Comparison of ENCODE assay signal across 20 cellular contexts in genomic region chr2:11807156-11808015, GRCh38.
DNase-seq lines count a peak whose midpoint lies in the region; ATAC-seq lines count a peak whose summit lies in the region.
"Had no signal": no experiment of that assay in that cellular context is flagged by ENCODE, and none has a peak within 500 bp of the region (broad histone marks: within the 10 kb centered on the region; RNA-seq: fewer than 3 reads in every experiment).

No MANE protein-coding gene starts in this region.

- ATAC-seq in GM18870 (IDR thresholded peaks at IDR 0.05; ENCODE audit: unreplicated experiment), result no peak
- ATAC-seq in HG03432 (IDR thresholded peaks at IDR 0.05; ENCODE audit: unreplicated experiment), result no peak
- ATAC-seq: body of pancreas, gastroesophageal sphincter, GM23338, left lobe of liver had no signal

- no peaks in the 10 kb centered on the region for H3K27me3 Mint-ChIP-seq in T-helper 2 cell treated with Interferon-gamma antibody and Interleukin-4, amounts not matched to agents 5 μg/mL and 100 μg/mL, for 36 hours (ENCODE audit: low read depth)
- H3K27me3 Mint-ChIP-seq: activated CD4-positive, alpha-beta T cell treated with anti-CD3 and anti-CD28 coated beads, Interleukin-2, amount 10 ng/mL, durations not matched to agents 24 days and 14 days; dendritic cell treated with granulocyte-macrophage colony-stimulating factor and Interleukin-4, amounts not matched to agents 40 ng/mL and 50 ng/mL, for 4 days had no signal

- no peaks in the 10 kb centered on the region for H3K9me3 Mint-ChIP-seq in T-helper 2 cell treated with Interferon-gamma antibody and Interleukin-4, amounts not matched to agents 5 μg/mL and 100 μg/mL, for 36 hours
- H3K9me3 Mint-ChIP-seq: activated CD4-positive, alpha-beta T cell treated with anti-CD3 and anti-CD28 coated beads, Interleukin-2, amount 10 ng/mL, durations not matched to agents 24 days and 14 days; dendritic cell treated with granulocyte-macrophage colony-stimulating factor and Interleukin-4, amounts not matched to agents 40 ng/mL and 50 ng/mL, for 4 days; GM23338 had no signal

- H3K4me3 Mint-ChIP-seq in T-helper 2 cell treated with Interferon-gamma antibody and Interleukin-4, amounts not matched to agents 5 μg/mL and 100 μg/mL, for 36 hours, result no peak overlapping the region
- H3K4me3 Mint-ChIP-seq: activated CD4-positive, alpha-beta T cell treated with anti-CD3 and anti-CD28 coated beads, Interleukin-2, amount 10 ng/mL, durations not matched to agents 24 days and 14 days; dendritic cell treated with granulocyte-macrophage colony-stimulating factor and Interleukin-4, amounts not matched to agents 40 ng/mL and 50 ng/mL, for 4 days; GM23338 had no signal

- no peaks in the 10 kb centered on the region for H3K4me1 Mint-ChIP-seq in T-helper 2 cell treated with Interferon-gamma antibody and Interleukin-4, amounts not matched to agents 5 μg/mL and 100 μg/mL, for 36 hours (ENCODE audit: low read depth)
- H3K4me1 Mint-ChIP-seq: GM23338 had no signal

- H3K27ac Mint-ChIP-seq in T-helper 2 cell treated with Interferon-gamma antibody and Interleukin-4, amounts not matched to agents 5 μg/mL and 100 μg/mL, for 36 hours, result no peak overlapping the region
- H3K27ac Mint-ChIP-seq: activated CD4-positive, alpha-beta T cell treated with anti-CD3 and anti-CD28 coated beads, Interleukin-2, amount 10 ng/mL, durations not matched to agents 24 days and 14 days; dendritic cell treated with granulocyte-macrophage colony-stimulating factor and Interleukin-4, amounts not matched to agents 40 ng/mL and 50 ng/mL, for 4 days; GM23338 had no signal

- peak; percentile 33 for DNase-seq in T-helper 2 cell treated with Interferon-gamma antibody and Interleukin-4, amounts not matched to agents 5 μg/mL and 100 μg/mL, for 36 hours (ENCODE audit: low spot score)
- no peak for DNase-seq in T-helper 2 cell
- peak; percentile 27 for DNase-seq in stimulated activated CD4-positive, alpha-beta T cell treated with anti-CD3 and anti-CD28 coated beads, Interleukin-1b, Interleukin-23, amount 100 ng/mL, for 48 hours
- no peak for DNase-seq in stimulated activated CD4-positive, alpha-beta T cell treated with anti-CD3 and anti-CD28 coated beads, Interleukin-4, amount 100 ng/mL, for 1 hour
- peak; percentile 68 for DNase-seq in mesenteric fat pad (ENCODE audit: low spot score)
- no peak for DNase-seq in RPMI8226
- DNase-seq: activated CD4-positive, alpha-beta T cell treated with anti-CD3 and anti-CD28 coated beads, Interleukin-2, amount 10 ng/mL, durations not matched to agents 24 days and 14 days; activated gamma-delta T cell treated with Interleukin-2 at 50 U/mL for 16 hours; body of pancreas; DMS 273 treated with DMSO at 0.1 percent for 48 hours; IMR-90; NCI-H1092; NCI-H524 treated with DMSO at 0.1 percent for 48 hours; T1000 had no signal

- H3K36me3 Mint-ChIP-seq in T-helper 2 cell treated with Interferon-gamma antibody and Interleukin-4, amounts not matched to agents 5 μg/mL and 100 μg/mL, for 36 hours (ENCODE audit: low read depth), result peaks cover 61% of the 10 kb centered on the region

Comparison
In these comparisons a context has a peak if more than half of its experiments do, and no peak if none do; other contexts are left out.
1. DNase-seq: peak in T-helper 2 cell treated with Interferon-gamma antibody and Interleukin-4, amounts not matched to agents 5 μg/mL and 100 μg/mL, for 36 hours (single experiment), stimulated activated CD4-positive, alpha-beta T cell treated with anti-CD3 and anti-CD28 coated beads, Interleukin-1b, Interleukin-23, amount 100 ng/mL, for 48 hours (single experiment) and mesenteric fat pad (single experiment); none in T-helper 2 cell (0 of 5), stimulated activated CD4-positive, alpha-beta T cell treated with anti-CD3 and anti-CD28 coated beads, Interleukin-4, amount 100 ng/mL, for 1 hour (single experiment) and RPMI8226 (single experiment).